Comparison of ENCODE assay signal across 14 cellular contexts in genomic region chr22:50144005-50144614, GRCh38. TPM values are rescaled to one million over a fixed set of nuclear protein-coding genes. Genes with fewer than 3 reads are reported as not detected.
"Had no signal": no experiment of that assay in that cellular context is flagged by ENCODE, and none has a peak within 500 bp of the region (broad histone marks: within the 10 kb centered on the region; RNA-seq: fewer than 3 reads in every experiment).

No MANE protein-coding gene starts in this region.

- H3K9me3 ChIP-seq: neutrophil, tibial artery, vagina had no signal

- DNase-seq: activated B cell treated with CpG ODN at 0.5 μM for 24 hours; activated CD4-positive, alpha-beta T cell treated with anti-CD3 and anti-CD28 coated beads for 48 hours; activated CD8-positive, alpha-beta memory T cell treated with anti-CD3 and anti-CD28 coated beads, Interleukin-2, amount 50 U/mL, for 48 hours; activated gamma-delta T cell treated with Interleukin-2 at 50 U/mL for 16 hours; amniotic stem cell; dorsolateral prefrontal cortex; naive thymus-derived CD8-positive, alpha-beta T cell; stimulated activated CD4-positive, alpha-beta T cell treated with anti-CD3 and anti-CD28 coated beads, Interleukin-15, amount 100 ng/mL, for 24 hours; stimulated activated CD4-positive, alpha-beta T cell treated with anti-CD3 and anti-CD28 coated beads, Interleukin-4, amount 100 ng/mL, for 1 hour; stimulated activated naive B cell treated with anti-CD40 and anti-IgM and Interleukin-4, amounts not matched to agents 10 μg/mL and 1 μg/mL and 100 μg/mL, for 72 hours; tibial artery had no signal

- H3K4me3 ChIP-seq: dorsolateral prefrontal cortex, tibial artery, vagina had no signal

- H3K36me3 ChIP-seq: neutrophil, tibial artery, vagina had no signal

- H3K27ac ChIP-seq: dorsolateral prefrontal cortex, neutrophil, tibial artery, vagina had no signal

- H3K27me3 ChIP-seq: dorsolateral prefrontal cortex, neutrophil, vagina had no signal

- ATAC-seq: naive thymus-derived CD8-positive, alpha-beta T cell; stimulated activated naive B cell treated with anti-CD40 and anti-IgM and Interleukin-4, amounts not matched to agents 10 μg/mL and 1 μg/mL and 100 μg/mL, for 72 hours had no signal

RNA-seq across cellular contexts. Expression of gene PANX2, which starts 26.4 kb away (rescaled TPM):
- total RNA-seq: skeletal muscle tissue had no signal
- polyA plus RNA-seq: naive thymus-derived CD8-positive, alpha-beta T cell had no signal

RNA-seq across cellular contexts. Expression of gene MOV10L1, which starts 54.3 kb away (rescaled TPM):
- total RNA-seq: activated B cell treated with CpG ODN at 0.5 μM for 24 hours; naive thymus-derived CD8-positive, alpha-beta T cell had no signal
- polyA plus RNA-seq: naive thymus-derived CD8-positive, alpha-beta T cell had no signal

RNA-seq across cellular contexts. Expression of gene MLC1, which starts 58.9 kb away (rescaled TPM):
- total RNA-seq: activated B cell treated with CpG ODN at 0.5 μM for 24 hours had no signal
